ENCODE assay signal across 11 cellular contexts in genomic region chr1:9716404-9717192, GRCh38.
DNase-seq lines count a peak whose midpoint lies in the region; ATAC-seq, FAIRE-seq and TF ChIP-seq lines count a peak whose summit lies in the region.
"Had no signal": no experiment of that assay in that cellular context is flagged by ENCODE, and none has a peak within 500 bp of the region (broad histone marks: within the 10 kb centered on the region; RNA-seq: fewer than 3 reads in every experiment).

No MANE protein-coding gene starts in this region.

- H2AFZ ChIP-seq in H9 (ENCODE audit: low read length), result no peak overlapping the region

- no peak overlapping the region for H2BK5ac ChIP-seq in H9 (ENCODE audit: insufficient read length, low read length)

- no peak overlapping the region for H3K27ac Mint-ChIP-seq in H9
- H3K27ac Mint-ChIP-seq in activated CD4-positive, alpha-beta memory T cell treated with anti-CD3 and anti-CD28 coated beads for 36 hours, result peak overlapping the region; percentile 94
- peak overlapping the region; percentile 95 for H3K27ac Mint-ChIP-seq in stimulated activated memory B cell treated with anti-CD40 and anti-IgM and Interleukin-4, amounts not matched to agents 10 μg/mL and 1 μg/mL and 100 μg/mL, for 72 hours

- no peak overlapping the region for H2BK120ac ChIP-seq in H9 (ENCODE audit: low read depth, low read length, poor library complexity, severe bottlenecking)

- no peak overlapping the region for H2BK15ac ChIP-seq in H9 (ENCODE audit: low read depth, low read length)

- no peak overlapping the region for H4K8ac ChIP-seq in H9 (replicated peaks; ENCODE audit: insufficient read length, low read depth, low read length)

- no peak for TF ChIP-seq POLR2A in esophagus squamous epithelium (IDR thresholded peaks at IDR 0.05)

- FAIRE-seq in HTR-8/SVneo (lab: Jason Lieb, UNC), result no peak
- FAIRE-seq: endometrium, G401.6, pancreas had no signal

- ATAC-seq in stimulated activated memory B cell treated with anti-CD40 and anti-IgM and Interleukin-4, amounts not matched to agents 10 μg/mL and 1 μg/mL and 100 μg/mL, for 72 hours, result no peak

- H3K9me3 Mint-ChIP-seq in H9, result no peaks in the 10 kb centered on the region
- no peaks in the 10 kb centered on the region for H3K9me3 Mint-ChIP-seq in activated CD4-positive, alpha-beta memory T cell treated with anti-CD3 and anti-CD28 coated beads for 36 hours
- H3K9me3 Mint-ChIP-seq in stimulated activated memory B cell treated with anti-CD40 and anti-IgM and Interleukin-4, amounts not matched to agents 10 μg/mL and 1 μg/mL and 100 μg/mL, for 72 hours, result no peaks in the 10 kb centered on the region

- H3K9me3 ChIP-seq in H9 (ENCODE audit: control insufficient read depth, low read depth, low read length) (no peaks in the 10 kb centered on the region), esophagus squamous epithelium (no peaks in the 10 kb centered on the region)
- H3K9me3 ChIP-seq: pancreas had no signal

- H3K23me2 ChIP-seq in H9 (ENCODE audit: insufficient read length, low read depth, low read length, poor library complexity, severe bottlenecking), result peaks cover 3% of the 10 kb centered on the region

- no peak overlapping the region for H2BK20ac ChIP-seq in H9 (ENCODE audit: low read depth, low read length, poor library complexity, severe bottlenecking)

- H3K4me3 ChIP-seq in esophagus squamous epithelium, result peak overlapping the region in 3 of 4 donors; percentile 22 to 55 (median 36)

- peaks cover 0 to 9% (median 2%) of the 10 kb centered on the region in 3 experiments; a peak in 1 of 7 replicates for H3K36me3 Mint-ChIP-seq in H9 (ENCODE audit: insufficient read depth in 1 of 3, low read depth in 3 of 3)
- peaks cover 50% of the 10 kb centered on the region for H3K36me3 Mint-ChIP-seq in activated CD4-positive, alpha-beta memory T cell treated with anti-CD3 and anti-CD28 coated beads for 36 hours
- peaks cover 60% of the 10 kb centered on the region for H3K36me3 Mint-ChIP-seq in stimulated activated memory B cell treated with anti-CD40 and anti-IgM and Interleukin-4, amounts not matched to agents 10 μg/mL and 1 μg/mL and 100 μg/mL, for 72 hours

- no peak overlapping the region for H2AK5ac ChIP-seq in H9 (ENCODE audit: insufficient read length, low read length)

- no peak overlapping the region for H3K4me2 ChIP-seq in H9 (ENCODE audit: insufficient read depth, insufficient read length, low read length)

- POLR2A ChIA-PET in activated CD4-positive, alpha-beta memory T cell treated with anti-CD3 and anti-CD28 coated beads for 36 hours (lab: Charles Lee), result interaction anchor here (0.8 to 4.3 kb wide), 10 partner anchors 12 to 90 kb away, joined by 3 to 27 read pairs (median 4); no protein-coding TSS in a partner anchor

- H3K4ac ChIP-seq in H9 (ENCODE audit: low read depth, low read length), result peak overlapping the region; percentile 57; the same call in 1 of the 2 replicates

- H4K91ac ChIP-seq in H9 (ENCODE audit: insufficient read length, low read depth, low read length), result peak overlapping the region; percentile 80

- no peak overlapping the region for H4K5ac ChIP-seq in H9 (ENCODE audit: insufficient read length, low read depth, low read length)

- peaks cover 4 to 87% (median 4%) of the 10 kb centered on the region in 3 donors for H3K36me3 ChIP-seq in esophagus squamous epithelium
- H3K36me3 ChIP-seq: pancreas had no signal

- DNase-seq in H9, result no peak
- DNase-seq in activated CD4-positive, alpha-beta memory T cell treated with anti-CD3 and anti-CD28 coated beads for 36 hours, result peak; percentile 52
- no peak for DNase-seq in esophagus squamous epithelium (lab: John Stamatoyannopoulos, UW)
- no peak for DNase-seq in activated CD4-positive, CD25-positive, alpha-beta regulatory T cell treated with anti-CD3 and anti-CD28 coated beads, Interleukin-2, amount 50 U/mL, for 72 hours
- no peak for DNase-seq in GM10266 (ENCODE audit: extremely low spot score)
- DNase-seq in HTR-8/SVneo (ENCODE audit: insufficient read length, low spot score), result no peak
- DNase-seq: NCI-H345 had no signal

- H2BK12ac ChIP-seq in H9 (ENCODE audit: insufficient read length, low read depth, low read length), result peak overlapping the region; percentile 38

- no peak overlapping the region for H3K27ac ChIP-seq in H9 (ENCODE audit: insufficient read length, low read depth, low read length)
- peak overlapping the region; percentile 35 to 76 (median 64) for H3K27ac ChIP-seq in esophagus squamous epithelium
- H3K27ac ChIP-seq: pancreas had no signal

- no peaks in the 10 kb centered on the region for H3K27me3 Mint-ChIP-seq in H9 (ENCODE audit: low read depth)
- no peaks in the 10 kb centered on the region for H3K27me3 Mint-ChIP-seq in activated CD4-positive, alpha-beta memory T cell treated with anti-CD3 and anti-CD28 coated beads for 36 hours
- H3K27me3 Mint-ChIP-seq in stimulated activated memory B cell treated with anti-CD40 and anti-IgM and Interleukin-4, amounts not matched to agents 10 μg/mL and 1 μg/mL and 100 μg/mL, for 72 hours, result no peaks in the 10 kb centered on the region

- peak overlapping the region; percentile 39 for H3K18ac ChIP-seq in H9 (ENCODE audit: insufficient read length, low read depth, low read length)

- TF ChIP-seq CTCF in H9 (conservative IDR thresholded peaks at IDR 0.05), result no peak
- TF ChIP-seq CTCF in esophagus squamous epithelium (IDR thresholded peaks at IDR 0.05), result no peak
- TF ChIP-seq CTCF in GM10266 (IDR thresholded peaks at IDR 0.05; ENCODE audit: control insufficient read depth, insufficient read depth, low read depth, missing control alignments), result no peak

- no peaks in the 10 kb centered on the region for H3K79me2 ChIP-seq in H9 (ENCODE audit: insufficient read depth, low read length)

- H3T11ph ChIP-seq in H9 (ENCODE audit: low read length), result no peak overlapping the region

- no peak overlapping the region for H3K23ac ChIP-seq in H9 (ENCODE audit: insufficient read length, low read depth, low read length)

- H3K4me3 Mint-ChIP-seq in H9, result no peak overlapping the region
- H3K4me3 Mint-ChIP-seq in activated CD4-positive, alpha-beta memory T cell treated with anti-CD3 and anti-CD28 coated beads for 36 hours, result peak overlapping the region; percentile 87
- peak overlapping the region; percentile 71 for H3K4me3 Mint-ChIP-seq in stimulated activated memory B cell treated with anti-CD40 and anti-IgM and Interleukin-4, amounts not matched to agents 10 μg/mL and 1 μg/mL and 100 μg/mL, for 72 hours

- no peak overlapping the region for H3K9ac ChIP-seq in H9 (ENCODE audit: extremely low read depth, insufficient read length, low read length)

- peaks cover 30 to 44% of the 10 kb centered on the region in 2 experiments for H3K4me1 Mint-ChIP-seq in H9
- H3K4me1 Mint-ChIP-seq in activated CD4-positive, alpha-beta memory T cell treated with anti-CD3 and anti-CD28 coated beads for 36 hours (ENCODE audit: low read depth), result peaks cover 61% of the 10 kb centered on the region
- H3K4me1 Mint-ChIP-seq in stimulated activated memory B cell treated with anti-CD40 and anti-IgM and Interleukin-4, amounts not matched to agents 10 μg/mL and 1 μg/mL and 100 μg/mL, for 72 hours, result peaks cover 70% of the 10 kb centered on the region

- peak overlapping the region; percentile 12; the same call in 1 of the 2 replicates for H3K14ac ChIP-seq in H9 (ENCODE audit: insufficient read depth, low read length)

- WGBS in H9 (ENCODE audit: extremely low coverage, insufficient read length, low lambda C conversion rate), result no CpG with 5 or more reads among the region's 29 CpGs
- WGBS in esophagus squamous epithelium, 2 donors, result 93 to 95% methylated on average over 4 to 5 of the region's 29 CpGs

- no peaks in the 10 kb centered on the region for H4K20me1 ChIP-seq in H9 (ENCODE audit: control insufficient read depth, insufficient read depth, insufficient read length)

- H3K27me3 ChIP-seq in H9 (ENCODE audit: insufficient read depth, low read length), result no peaks in the 10 kb centered on the region
- H3K27me3 ChIP-seq in esophagus squamous epithelium, result no peaks in the 10 kb centered on the region
- H3K27me3 ChIP-seq: pancreas had no signal

- H3K79me1 ChIP-seq in H9 (ENCODE audit: insufficient read depth, low read depth, low read length, poor library complexity, severe bottlenecking), result no peaks in the 10 kb centered on the region

- H3K56ac ChIP-seq in H9 (ENCODE audit: insufficient read length, low read depth, low read length), result no peak overlapping the region

- CTCF ChIA-PET in activated CD4-positive, alpha-beta memory T cell treated with anti-CD3 and anti-CD28 coated beads for 36 hours (lab: Charles Lee), result interaction anchor here (0.7 to 4.8 kb wide), 8 partner anchors 8 to 88 kb away, joined by 3 to 60 read pairs (median 6); partner anchors contain the start of gene PIK3CD

- peaks cover 3% of the 10 kb centered on the region; the same call in 1 of the 2 replicates for H3K4me1 ChIP-seq in H9 (ENCODE audit: insufficient read depth, low read length)
- peaks cover 6 to 51% (median 14%) of the 10 kb centered on the region in 3 donors for H3K4me1 ChIP-seq in esophagus squamous epithelium
- H3K4me1 ChIP-seq: pancreas had no signal

- intact Hi-C loops in activated CD4-positive, alpha-beta memory T cell treated with anti-CD3 and anti-CD28 coated beads for 36 hours (cut with micrococcal nuclease), result loop anchor here (1.0 to 5.0 kb wide), 5 partner anchors 12 to 196 kb away; partner anchors contain the start of gene CTNNBIP1
- intact Hi-C loops in esophagus squamous epithelium (cut with DNase I), result no loop called here

Comparison
In these comparisons a context has a peak if more than half of its experiments do, and no peak if none do; other contexts are left out.
1. H3K27ac Mint-ChIP-seq: peak in activated CD4-positive, alpha-beta memory T cell treated with anti-CD3 and anti-CD28 coated beads for 36 hours (single experiment) and stimulated activated memory B cell treated with anti-CD40 and anti-IgM and Interleukin-4, amounts not matched to agents 10 μg/mL and 1 μg/mL and 100 μg/mL, for 72 hours (single experiment); none in H9 (0 of 3).
2. H3K4me3 Mint-ChIP-seq: peak in activated CD4-positive, alpha-beta memory T cell treated with anti-CD3 and anti-CD28 coated beads for 36 hours (single experiment) and stimulated activated memory B cell treated with anti-CD40 and anti-IgM and Interleukin-4, amounts not matched to agents 10 μg/mL and 1 μg/mL and 100 μg/mL, for 72 hours (single experiment); none in H9 (0 of 2).